ENCODE assay signal across 19 cellular contexts in genomic region chr11:134474942-134475341, GRCh38.
"Had no signal": no experiment of that assay in that cellular context is flagged by ENCODE, and none has a peak within 500 bp of the region (broad histone marks: within the 10 kb centered on the region; RNA-seq: fewer than 3 reads in every experiment).

No MANE protein-coding gene starts in this region.

- H3K27ac Mint-ChIP-seq: activated naive CD8-positive, alpha-beta T cell treated with anti-CD3 and anti-CD28 coated beads for 36 hours; mesothelial cell of epicardium; naive thymus-derived CD8-positive, alpha-beta T cell; neural progenitor cell; stimulated activated naive CD8-positive, alpha-beta T cell treated with anti-CD3 and anti-CD28 coated beads, Interleukin-15, Interleukin-2, amounts not matched to agents 100 ng/mL and 50 ng/mL, for 24 hours had no signal

- ATAC-seq: esophagus mucosa; naive thymus-derived CD8-positive, alpha-beta T cell had no signal

- DNase-seq: activated CD4-positive, alpha-beta T cell treated with anti-CD3 and anti-CD28 coated beads, Interleukin-2, amount 50 U/mL, for 48 hours; activated CD4-positive, CD25-positive, alpha-beta regulatory T cell treated with anti-CD3 and anti-CD28 coated beads, Interleukin-2, amount 50 U/mL, for 72 hours; activated naive CD8-positive, alpha-beta T cell treated with anti-CD3 and anti-CD28 coated beads for 36 hours; central memory CD4-positive, alpha-beta T cell; effector memory CD4-positive, alpha-beta T cell; foreskin melanocyte; hippocampal formation; left ventricle myocardium inferior; naive thymus-derived CD8-positive, alpha-beta T cell; sigmoid colon; SK-N-SH; stimulated activated CD4-positive, alpha-beta T cell treated with anti-CD3 and anti-CD28 coated beads, Interleukin-15, amount 100 ng/mL, for 24 hours; stimulated activated CD4-positive, alpha-beta T cell treated with anti-CD3 and anti-CD28 coated beads, Interleukin-2, amount 100 ng/mL, for 48 hours; tibial artery; WERI-Rb-1 had no signal

- H3K36me3 Mint-ChIP-seq: activated naive CD8-positive, alpha-beta T cell treated with anti-CD3 and anti-CD28 coated beads for 36 hours; mesothelial cell of epicardium; naive thymus-derived CD8-positive, alpha-beta T cell; neural progenitor cell had no signal

- H3K9me3 Mint-ChIP-seq: activated naive CD8-positive, alpha-beta T cell treated with anti-CD3 and anti-CD28 coated beads for 36 hours; mesothelial cell of epicardium; naive thymus-derived CD8-positive, alpha-beta T cell; neural progenitor cell; stimulated activated naive CD8-positive, alpha-beta T cell treated with anti-CD3 and anti-CD28 coated beads, Interleukin-15, Interleukin-2, amounts not matched to agents 100 ng/mL and 50 ng/mL, for 24 hours had no signal

- H3K4me1 Mint-ChIP-seq: activated naive CD8-positive, alpha-beta T cell treated with anti-CD3 and anti-CD28 coated beads for 36 hours; mesothelial cell of epicardium; naive thymus-derived CD8-positive, alpha-beta T cell had no signal

- H3K4me3 Mint-ChIP-seq: activated naive CD8-positive, alpha-beta T cell treated with anti-CD3 and anti-CD28 coated beads for 36 hours; mesothelial cell of epicardium; naive thymus-derived CD8-positive, alpha-beta T cell; neural progenitor cell; stimulated activated naive CD8-positive, alpha-beta T cell treated with anti-CD3 and anti-CD28 coated beads, Interleukin-15, Interleukin-2, amounts not matched to agents 100 ng/mL and 50 ng/mL, for 24 hours had no signal
